Comparison of ENCODE assay signal across 23 cellular contexts in genomic region chr3:156612906-156613305, GRCh38.
"Had no signal": no experiment of that assay in that cellular context is flagged by ENCODE, and none has a peak within 500 bp of the region (broad histone marks: within the 10 kb centered on the region; RNA-seq: fewer than 3 reads in every experiment).

No MANE protein-coding gene starts in this region.

- H3K27ac ChIP-seq: hepatocyte, pancreas, prostate gland, sigmoid colon, spleen, tibial nerve, vagina had no signal

- FAIRE-seq: keratinocyte, pancreas, small intestine had no signal

- H3K4me2 ChIP-seq: hepatocyte had no signal

- H3K9me3 ChIP-seq: left lung, lower lobe of right lung, pancreas, prostate gland, sigmoid colon, spleen, tibial nerve, vagina had no signal

- ATAC-seq: left colon; naive thymus-derived CD8-positive, alpha-beta T cell; pancreas; right cardiac atrium; stimulated activated effector memory CD8-positive, alpha-beta T cell treated with anti-CD3 and anti-CD28 coated beads, Interleukin-12 subunit alpha, Interleukin-12 subunit beta, amount 100 ng/mL, for 72 hours had no signal

- H3K4me3 ChIP-seq: hepatocyte, left lung, lower lobe of right lung, pancreas, prostate gland, sigmoid colon, spleen, tibial nerve, vagina had no signal

- H3K4me1 ChIP-seq: pancreas, prostate gland, sigmoid colon, vagina had no signal

- H3K36me3 ChIP-seq: left lung, lower lobe of right lung, pancreas, prostate gland, sigmoid colon, spleen, tibial nerve, vagina had no signal

- H2AFZ ChIP-seq: hepatocyte had no signal

- DNase-seq: left colon; left lung; lower lobe of right lung; mammary epithelial cell; mesenchymal stem cell; naive thymus-derived CD8-positive, alpha-beta T cell; nucleus accumbens; pancreas; posterior cingulate gyrus; retina; right cardiac atrium; sigmoid colon; small intestine; spleen; stimulated activated CD4-positive, alpha-beta T cell treated with anti-CD3 and anti-CD28 coated beads, Interleukin-4, amount 100 ng/mL, for 24 hours; stimulated activated naive CD4-positive, alpha-beta T cell; substantia nigra had no signal

- H3K79me2 ChIP-seq: hepatocyte had no signal

- H3K27me3 ChIP-seq: hepatocyte, left lung, pancreas, sigmoid colon, spleen, tibial nerve, vagina had no signal
